In genomic region chr5:150556106-150556505, GRCh38 we compare ENCODE assay signal across 30 cellular contexts.
"Had no signal": no experiment of that assay in that cellular context is flagged by ENCODE, and none has a peak within 500 bp of the region (broad histone marks: within the 10 kb centered on the region; RNA-seq: fewer than 3 reads in every experiment).

No MANE protein-coding gene starts in this region.

- H3K9me3 Mint-ChIP-seq: activated CD4-positive, alpha-beta T cell treated with anti-CD3 and anti-CD28 coated beads, Interleukin-2, amount 10 ng/mL, durations not matched to agents 24 days and 14 days; activated naive CD4-positive, alpha-beta T cell treated with anti-CD3 and anti-CD28 coated beads, Interleukin-2, amount 50 U/mL, for 24 hours; activated naive CD8-positive, alpha-beta T cell treated with anti-CD3 and anti-CD28 coated beads, Interleukin-2, amount 10 ng/mL, durations not matched to agents 7 days and 5 days; activated T-cell treated with anti-CD3 and anti-CD28 coated beads, Interleukin-2, amount 50 U/mL, for 24 hours; activated T-helper 2 cell treated with anti-CD3 and anti-CD28 coated beads, Interferon-gamma antibody, Interleukin-2, Interleukin-4, amounts not matched to agents 10 μg/mL and 5 μg/mL and 100 μg/mL, durations not matched to agents 14 hours and 24 hours and 36 hours; T-helper 1 cell treated with Interleukin-12 subunit alpha and Interleukin-12 subunit beta and Interleukin-4 antibody, amounts not matched to agents 30 μg/mL and 1 μg/mL, for 36 hours; T-helper 2 cell treated with Interferon-gamma antibody and Interleukin-4, amounts not matched to agents 5 μg/mL and 100 μg/mL, for 36 hours had no signal

- H3K27me3 ChIP-seq: ascending aorta, body of pancreas, MG63, SJSA1 had no signal

- H3K9ac ChIP-seq: SK-N-SH had no signal

- H3K4me1 Mint-ChIP-seq: activated CD4-positive, alpha-beta T cell treated with anti-CD3 and anti-CD28 coated beads, Interleukin-2, amount 10 ng/mL, durations not matched to agents 24 days and 14 days; activated naive CD4-positive, alpha-beta T cell treated with anti-CD3 and anti-CD28 coated beads, Interleukin-2, amount 50 U/mL, for 24 hours had no signal

- H3K36me3 Mint-ChIP-seq: activated naive CD4-positive, alpha-beta T cell treated with anti-CD3 and anti-CD28 coated beads, Interleukin-2, amount 50 U/mL, for 24 hours; activated naive CD8-positive, alpha-beta T cell treated with anti-CD3 and anti-CD28 coated beads, Interleukin-2, amount 10 ng/mL, durations not matched to agents 7 days and 5 days had no signal

- H3K9me3 ChIP-seq: ascending aorta, body of pancreas, MG63, SJSA1, SK-N-SH had no signal

- H3K4me2 ChIP-seq: SK-N-SH had no signal

- ATAC-seq: activated CD8-positive, alpha-beta T cell treated with anti-CD3 and anti-CD28 coated beads, Interleukin-2, amount 10 ng/mL, durations not matched to agents 7 days and 5 days; body of pancreas had no signal

- H3K4me3 ChIP-seq: ascending aorta, body of pancreas, MG63, SJSA1 had no signal

- DNase-seq: activated CD4-positive, alpha-beta T cell treated with anti-CD3 and anti-CD28 coated beads, Interleukin-2, amount 10 ng/mL, durations not matched to agents 24 days and 14 days; activated CD4-positive, alpha-beta T cell treated with anti-CD3 and anti-CD28 coated beads, Interleukin-2, amount 50 U/mL, for 48 hours; activated CD8-positive, alpha-beta T cell treated with anti-CD3 and anti-CD28 coated beads, Interleukin-2, amount 10 ng/mL, durations not matched to agents 7 days and 5 days; activated gamma-delta T cell; activated naive CD4-positive, alpha-beta T cell treated with Interleukin-2 at 50 U/mL for 16 hours; activated naive CD8-positive, alpha-beta T cell treated with anti-CD3 and anti-CD28 coated beads, Interleukin-2, amount 10 ng/mL, durations not matched to agents 7 days and 5 days; activated T-cell treated with anti-CD3 and anti-CD28 coated beads, Interleukin-2, amount 50 U/mL, for 24 hours; amygdala; body of pancreas; central memory CD4-positive, alpha-beta T cell; Karpas-422; KBM-7; MG63; NCI-H1048; NCI-H1105 treated with DMSO at 0.1 percent for 48 hours; NCI-H1436; NCI-H1694; NCI-H2029; NCI-H345; NCI-H526; NCI-H748 treated with DMSO at 0.1 percent for 48 hours; OCI-M1; SHP77 treated with DMSO at 0.1 percent for 48 hours; SK-N-SH had no signal

- H3K27ac ChIP-seq: body of pancreas, SJSA1 had no signal

- H3K4me3 Mint-ChIP-seq: activated CD4-positive, alpha-beta T cell treated with anti-CD3 and anti-CD28 coated beads, Interleukin-2, amount 10 ng/mL, durations not matched to agents 24 days and 14 days; activated CD8-positive, alpha-beta T cell treated with anti-CD3 and anti-CD28 coated beads, Interleukin-2, amount 10 ng/mL, durations not matched to agents 7 days and 5 days; activated naive CD4-positive, alpha-beta T cell treated with anti-CD3 and anti-CD28 coated beads, Interleukin-2, amount 50 U/mL, for 24 hours; activated naive CD8-positive, alpha-beta T cell treated with anti-CD3 and anti-CD28 coated beads, Interleukin-2, amount 10 ng/mL, durations not matched to agents 7 days and 5 days; activated T-cell treated with anti-CD3 and anti-CD28 coated beads, Interleukin-2, amount 50 U/mL, for 24 hours; T-helper 1 cell treated with Interleukin-12 subunit alpha and Interleukin-12 subunit beta and Interleukin-4 antibody, amounts not matched to agents 30 μg/mL and 1 μg/mL, for 36 hours; T-helper 2 cell treated with Interferon-gamma antibody and Interleukin-4, amounts not matched to agents 5 μg/mL and 100 μg/mL, for 36 hours had no signal

- H3K27me3 Mint-ChIP-seq: activated naive CD4-positive, alpha-beta T cell treated with anti-CD3 and anti-CD28 coated beads, Interleukin-2, amount 50 U/mL, for 24 hours; activated naive CD8-positive, alpha-beta T cell treated with anti-CD3 and anti-CD28 coated beads, Interleukin-2, amount 10 ng/mL, durations not matched to agents 7 days and 5 days; activated T-cell treated with anti-CD3 and anti-CD28 coated beads, Interleukin-2, amount 50 U/mL, for 24 hours had no signal

- H3K27ac Mint-ChIP-seq: activated CD4-positive, alpha-beta T cell treated with anti-CD3 and anti-CD28 coated beads, Interleukin-2, amount 10 ng/mL, durations not matched to agents 24 days and 14 days; activated CD8-positive, alpha-beta T cell treated with anti-CD3 and anti-CD28 coated beads, Interleukin-2, amount 10 ng/mL, durations not matched to agents 7 days and 5 days; activated naive CD4-positive, alpha-beta T cell treated with anti-CD3 and anti-CD28 coated beads, Interleukin-2, amount 50 U/mL, for 24 hours; activated naive CD8-positive, alpha-beta T cell treated with anti-CD3 and anti-CD28 coated beads, Interleukin-2, amount 10 ng/mL, durations not matched to agents 7 days and 5 days; activated T-cell treated with anti-CD3 and anti-CD28 coated beads, Interleukin-2, amount 50 U/mL, for 24 hours; activated T-helper 2 cell treated with anti-CD3 and anti-CD28 coated beads, Interferon-gamma antibody, Interleukin-2, Interleukin-4, amounts not matched to agents 10 μg/mL and 5 μg/mL and 100 μg/mL, durations not matched to agents 14 hours and 24 hours and 36 hours; T-helper 1 cell treated with Interleukin-12 subunit alpha and Interleukin-12 subunit beta and Interleukin-4 antibody, amounts not matched to agents 30 μg/mL and 1 μg/mL, for 36 hours; T-helper 2 cell treated with Interferon-gamma antibody and Interleukin-4, amounts not matched to agents 5 μg/mL and 100 μg/mL, for 36 hours had no signal

- H3K4me1 ChIP-seq: body of pancreas had no signal
